Comparison of ENCODE assay signal across 23 cellular contexts in the genomic region with DNA sequence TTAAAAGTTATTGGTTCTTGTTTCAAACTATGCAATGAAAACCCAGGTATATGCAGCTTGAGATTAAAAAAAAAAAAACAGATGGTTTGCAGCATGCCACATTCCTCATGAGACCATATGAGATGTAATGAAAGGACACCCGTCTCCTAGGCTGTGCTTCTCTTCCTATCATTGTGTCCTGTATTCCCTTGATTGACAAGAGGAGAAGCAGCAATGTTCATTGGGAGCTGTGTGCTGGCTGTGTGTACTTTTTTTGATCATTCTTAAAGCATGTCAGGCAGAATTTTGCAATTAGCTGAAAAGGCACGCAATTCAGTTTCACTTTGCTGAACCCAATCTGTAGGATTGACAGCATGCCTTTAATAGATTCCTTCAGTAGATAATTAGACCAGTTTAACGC.
DNase-seq lines count a peak whose midpoint lies in the region; ATAC-seq, FAIRE-seq and TF ChIP-seq lines count a peak whose summit lies in the region.
"Had no signal": no experiment of that assay in that cellular context is flagged by ENCODE, and none has a peak within 500 bp of the region (broad histone marks: within the 10 kb centered on the region; RNA-seq: fewer than 3 reads in every experiment).

No MANE protein-coding gene starts in this region.

- H2BK120ac ChIP-seq in H1 (replicated peaks; ENCODE audit: low read depth, low read length): no peak overlapping the region

- H3K4me2 ChIP-seq in H1 (ENCODE audit: insufficient read depth in 1 of 2, low read depth in 2 of 2, low read length in 2 of 2): no peak overlapping the region

- no peaks in the 10 kb centered on the region for H3K23me2 ChIP-seq in H1 (ENCODE audit: low read depth, low read length)

- DNase-seq in NCI-H2171 treated with DMSO at 0.1 percent for 48 hours (lab: John Stamatoyannopoulos, UW) (peak; percentile 35), NCI-H2171 (lab: John Stamatoyannopoulos, UW) (no peak), NCI-H69 (lab: John Stamatoyannopoulos, UW) (peak; percentile 32), H1 (ENCODE audit: low read depth in 1 of 2, low spot score in 2 of 2) (no peak), retinal pigment epithelial cell (ENCODE audit: low read depth) (no peak), type B pancreatic cell (ENCODE audit: extremely low spot score, unreplicated experiment) (no peak)
- DNase-seq in effector CD8-positive, alpha-beta T cell (lab: John Stamatoyannopoulos, UW): no peak
- DNase-seq: 8988T; activated CD4-positive, alpha-beta memory T cell treated with anti-CD3 and anti-CD28 coated beads, Interleukin-2, amount 10 ng/mL, durations not matched to agents 7 days and 5 days; activated T-cell treated with anti-CD3 and anti-CD28 coated beads, Interleukin-2, amount 50 U/mL, for 24 hours; DMS79; mesenchymal stem cell; NCI-H1092; NCI-H2081 treated with DMSO at 0.1 percent for 48 hours; NCI-H774; stimulated activated naive CD4-positive, alpha-beta T cell; WERI-Rb-1 had no signal

- no peaks in the 10 kb centered on the region for H3K36me3 ChIP-seq in H1 (ENCODE audit: control insufficient read depth in 2 of 4, insufficient read depth in 4 of 4, low read length in 3 of 4)
- H3K36me3 ChIP-seq: WERI-Rb-1 had no signal

- no peak for FAIRE-seq in H1 (lab: Jason Lieb, UNC)
- FAIRE-seq: bronchial epithelial cell, islet of Langerhans had no signal

- peaks cover under 1% of the 10 kb centered on the region for H3K9me3 Mint-ChIP-seq in type B pancreatic cell
- H3K9me3 Mint-ChIP-seq: activated CD4-positive, alpha-beta memory T cell treated with anti-CD3 and anti-CD28 coated beads, Interleukin-2, amount 10 ng/mL, durations not matched to agents 7 days and 5 days; activated naive CD4-positive, alpha-beta T cell treated with anti-CD3 and anti-CD28 coated beads, Interleukin-2, amount 50 U/mL, for 24 hours; activated T-cell treated with anti-CD3 and anti-CD28 coated beads, Interleukin-2, amount 50 U/mL, for 24 hours; nephron had no signal

- no peak overlapping the region for H2BK20ac ChIP-seq in H1 (ENCODE audit: low read length)

- H3K36me3 Mint-ChIP-seq in type B pancreatic cell: no peaks in the 10 kb centered on the region
- H3K36me3 Mint-ChIP-seq: activated naive CD4-positive, alpha-beta T cell treated with anti-CD3 and anti-CD28 coated beads, Interleukin-2, amount 50 U/mL, for 24 hours had no signal

- no peak for TF ChIP-seq POLR2A in H1 (IDR thresholded peaks at IDR 0.05; ENCODE audit: control extremely low read depth in 1 of 2, low read depth in 2 of 2, low read length in 2 of 2)

- no peaks in the 10 kb centered on the region for H3K27me3 ChIP-seq in H1 (replicated peaks in 1 of 4; ENCODE audit: control insufficient read depth in 3 of 4, extremely low read depth in 1 of 4, insufficient read depth in 3 of 4, low read length in 3 of 4)

- no peak for TF ChIP-seq RAD21 in H1 (IDR thresholded peaks at IDR 0.05 in 1 of 2, conservative IDR thresholded peaks at IDR 0.05 in 1 of 2; ENCODE audit: low read depth in 2 of 2, low read length in 2 of 2)

- H3K4me1 Mint-ChIP-seq in type B pancreatic cell (ENCODE audit: unreplicated experiment): peaks cover 50% of the 10 kb centered on the region
- H3K4me1 Mint-ChIP-seq: activated CD4-positive, alpha-beta memory T cell treated with anti-CD3 and anti-CD28 coated beads, Interleukin-2, amount 10 ng/mL, durations not matched to agents 7 days and 5 days; activated naive CD4-positive, alpha-beta T cell treated with anti-CD3 and anti-CD28 coated beads, Interleukin-2, amount 50 U/mL, for 24 hours had no signal

- H3K14ac ChIP-seq in H1 (ENCODE audit: insufficient read length): no peak overlapping the region

- ATAC-seq in HG02981 (IDR thresholded peaks at IDR 0.05; ENCODE audit: unreplicated experiment): no peak
- ATAC-seq: esophagus mucosa had no signal

- no peak overlapping the region for H3K18ac ChIP-seq in H1 (ENCODE audit: extremely low read depth, low read length)

- no peak overlapping the region for H2AK5ac ChIP-seq in H1 (ENCODE audit: low read depth, low read length)

- H3K79me1 ChIP-seq in H1 (ENCODE audit: low read depth, low read length): no peaks in the 10 kb centered on the region

- no peaks in the 10 kb centered on the region for H4K20me1 ChIP-seq in H1 (replicated peaks in 1 of 2; ENCODE audit: control insufficient read depth in 1 of 2, insufficient read depth in 2 of 2, low read length in 2 of 2)

- no peaks in the 10 kb centered on the region for H3K9me3 ChIP-seq in H1 (ENCODE audit: insufficient read depth in 2 of 2, low read depth in 1 of 2, low read length in 1 of 2)

- no peak overlapping the region for H3K27ac Mint-ChIP-seq in type B pancreatic cell
- H3K27ac Mint-ChIP-seq: activated CD4-positive, alpha-beta memory T cell treated with anti-CD3 and anti-CD28 coated beads, Interleukin-2, amount 10 ng/mL, durations not matched to agents 7 days and 5 days; activated naive CD4-positive, alpha-beta T cell treated with anti-CD3 and anti-CD28 coated beads, Interleukin-2, amount 50 U/mL, for 24 hours; activated T-cell treated with anti-CD3 and anti-CD28 coated beads, Interleukin-2, amount 50 U/mL, for 24 hours; nephron had no signal

- CTCF ChIA-PET in H1 (lab: Charles Lee; ENCODE audit: partially characterized antibody): interaction anchor here (0.5 kb wide), 1 partner anchor 21 kb away, joined by 4 read pairs; no protein-coding TSS in a partner anchor

- no peak overlapping the region for H2AFZ ChIP-seq in H1 (ENCODE audit: low read length)

- H2BK15ac ChIP-seq in H1 (ENCODE audit: low read length): no peak overlapping the region

- H2BK5ac ChIP-seq in H1 (ENCODE audit: low read depth, low read length): no peak overlapping the region

- H3K4ac ChIP-seq in H1 (replicated peaks; ENCODE audit: insufficient read length, low read depth, low read length): no peak overlapping the region

- H3K4me3 Mint-ChIP-seq in type B pancreatic cell: no peak overlapping the region
- H3K4me3 Mint-ChIP-seq: activated CD4-positive, alpha-beta memory T cell treated with anti-CD3 and anti-CD28 coated beads, Interleukin-2, amount 10 ng/mL, durations not matched to agents 7 days and 5 days; activated naive CD4-positive, alpha-beta T cell treated with anti-CD3 and anti-CD28 coated beads, Interleukin-2, amount 50 U/mL, for 24 hours; activated T-cell treated with anti-CD3 and anti-CD28 coated beads, Interleukin-2, amount 50 U/mL, for 24 hours; nephron had no signal

- H3K27ac ChIP-seq in H1 (ENCODE audit: low read depth, low read length): no peak overlapping the region
- H3K27ac ChIP-seq: WERI-Rb-1 had no signal

- POLR2A ChIA-PET in H1 (lab: Charles Lee; ENCODE audit: partially characterized antibody): no interaction called here

- no peak for TF ChIP-seq CTCF in H1 (IDR thresholded peaks at IDR 0.05; ENCODE audit: control extremely low read depth in 1 of 3, insufficient read depth in 1 of 3, low read depth in 1 of 3, low read length in 3 of 3)
- no peak for TF ChIP-seq CTCF in retinal pigment epithelial cell (conservative IDR thresholded peaks at IDR 0.05; ENCODE audit: low read depth, low read length)
- TF ChIP-seq CTCF in type B pancreatic cell (conservative IDR thresholded peaks at IDR 0.05): no peak

- no peak overlapping the region for H3K56ac ChIP-seq in H1 (replicated peaks; ENCODE audit: insufficient read length, low read depth, low read length)

- H3K23ac ChIP-seq in H1 (ENCODE audit: insufficient read length): no peak overlapping the region

- no peak overlapping the region for H3K9ac ChIP-seq in H1 (replicated peaks in 1 of 4; ENCODE audit: extremely low read depth in 1 of 4, low read depth in 3 of 4, low read length in 3 of 4)

- WGBS in H1 (ENCODE audit: extremely low coverage in 1 of 2, insufficient coverage in 1 of 2, insufficient read length in 1 of 2, insufficient replicate concordance in 2 of 2, low coverage in 1 of 2, low lambda C conversion rate in 2 of 2, missing lambda C conversion rate in 1 of 2), 2 experiments: 79% methylated on average over 3 of the region's 3 CpGs; no CpG with 5 or more reads in 1 of the 2 experiments

- H2BK12ac ChIP-seq in H1 (ENCODE audit: low read depth, low read length): 0 out of 2 replicates have a peak overlapping the region, but pooled peaks have one; percentile 35

- no peak overlapping the region for H4K8ac ChIP-seq in H1 (ENCODE audit: extremely low read depth, insufficient read depth, low read length)

- H3K4me1 ChIP-seq in H1 (replicated peaks in 1 of 4; ENCODE audit: control insufficient read depth in 3 of 4, insufficient read depth in 4 of 4, low read length in 3 of 4): no peaks in the 10 kb centered on the region; a peak in 1 of 7 replicates

- H4K5ac ChIP-seq in H1 (ENCODE audit: insufficient read length, low read depth, low read length): no peak overlapping the region

- H3K27me3 Mint-ChIP-seq in type B pancreatic cell: no peaks in the 10 kb centered on the region

- no peaks in the 10 kb centered on the region for H3K79me2 ChIP-seq in H1 (ENCODE audit: control insufficient read depth in 1 of 2, insufficient read depth in 2 of 2, low read length in 2 of 2)

- H4K91ac ChIP-seq in H1 (replicated peaks; ENCODE audit: insufficient read length, low read length): no peak overlapping the region

- H3K4me3 ChIP-seq in H1 (ENCODE audit: extremely low read depth in 1 of 4, insufficient read depth in 2 of 4, low read depth in 3 of 4, low read length in 4 of 4) (no peak overlapping the region), retinal pigment epithelial cell (ENCODE audit: low read length) (peak overlapping the region; percentile 6)

- no peak for TF ChIP-seq EP300 in H1 (IDR thresholded peaks at IDR 0.05; ENCODE audit: borderline replicate concordance in 1 of 2, low read depth in 2 of 2, low read length in 2 of 2)

TF ChIP-seq in H1, 55 proteins besides CTCF, POLR2A, EP300 and RAD21:
- no peak for TF ChIP-seq RBBP5 (IDR thresholded peaks at IDR 0.05; ENCODE audit: borderline replicate concordance, low read depth, low read length)
- TF ChIP-seq, protein P1, sequence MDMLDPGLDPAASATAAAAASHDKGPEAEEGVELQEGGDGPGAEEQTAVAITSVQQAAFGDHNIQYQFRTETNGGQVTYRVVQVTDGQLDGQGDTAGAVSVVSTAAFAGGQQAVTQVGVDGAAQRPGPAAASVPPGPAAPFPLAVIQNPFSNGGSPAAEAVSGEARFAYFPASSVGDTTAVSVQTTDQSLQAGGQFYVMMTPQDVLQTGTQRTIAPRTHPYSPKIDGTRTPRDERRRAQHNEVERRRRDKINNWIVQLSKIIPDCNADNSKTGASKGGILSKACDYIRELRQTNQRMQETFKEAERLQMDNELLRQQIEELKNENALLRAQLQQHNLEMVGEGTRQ (IDR thresholded peaks at IDR 0.05; ENCODE audit: low read length): no peak
- TF ChIP-seq TAF7 (optimal IDR thresholded peaks at IDR 0.05; ENCODE audit: borderline replicate concordance, low read depth, low read length): no peak
- TF ChIP-seq BCL11A (IDR thresholded peaks at IDR 0.05; ENCODE audit: low read depth in 2 of 2, low read length in 2 of 2): no peak
- no peak for TF ChIP-seq CBX5 (IDR thresholded peaks at IDR 0.05; ENCODE audit: low read depth, low read length)
- no peak for TF ChIP-seq EGR1 (IDR thresholded peaks at IDR 0.05; ENCODE audit: borderline replicate concordance, low read depth, low read length)
- no peak for TF ChIP-seq RXRA (IDR thresholded peaks at IDR 0.05; ENCODE audit: insufficient read depth, low read depth, low read length)

Comparison
In these comparisons a context has a peak if more than half of its experiments do, and no peak if none do; other contexts are left out.
1. DNase-seq: peak in NCI-H2171 treated with DMSO at 0.1 percent for 48 hours (single experiment) and NCI-H69 (single experiment); none in NCI-H2171 (single experiment), H1 (0 of 2), retinal pigment epithelial cell (single experiment), type B pancreatic cell (single experiment) and effector CD8-positive, alpha-beta T cell (single experiment).